Comparison of ENCODE assay signal across 26 cellular contexts in genomic region chr16:84349852-84350565, GRCh38. TPM values are rescaled to one million over a fixed set of nuclear protein-coding genes. Genes with fewer than 3 reads are reported as not detected.
DNase-seq lines count a peak whose midpoint lies in the region; ATAC-seq and TF ChIP-seq lines count a peak whose summit lies in the region.
"Had no signal": no experiment of that assay in that cellular context is flagged by ENCODE, and none has a peak within 500 bp of the region (broad histone marks: within the 10 kb centered on the region; RNA-seq: fewer than 3 reads in every experiment).

No MANE protein-coding gene starts in this region.

- no peaks in the 10 kb centered on the region for H4K20me1 ChIP-seq in BLaER1 treated with 17β-estradiol and CSF1 and Interleukin-3, amounts not matched to agents 10 nM and 100 nM
- no peaks in the 10 kb centered on the region for H4K20me1 ChIP-seq in hepatocyte (ENCODE audit: insufficient read depth, poor library complexity, severe bottlenecking)

- H2AFZ ChIP-seq in hepatocyte = peak overlapping the region; percentile 49

- intact Hi-C loops in posterior vena cava (cut with DNase I) = no loop called here

- peaks cover 0 to 14% (median 7%) of the 10 kb centered on the region in 10 experiments; a peak in 9 of 20 replicates for H3K4me1 ChIP-seq in BLaER1 treated with 17β-estradiol and CSF1 and Interleukin-3, amounts not matched to agents 10 nM and 100 nM
- H3K4me1 ChIP-seq in hepatocyte (ENCODE audit: insufficient read depth) = peaks cover 6% of the 10 kb centered on the region
- H3K4me1 ChIP-seq: HAP-1, SJSA1 had no signal

- H3K4me1 Mint-ChIP-seq in WTC11 (peaks cover 2% of the 10 kb centered on the region; the same call in 1 of the 2 replicates), mesothelial cell of epicardium (peaks cover 2% of the 10 kb centered on the region)
- H3K4me1 Mint-ChIP-seq: IgD-negative memory B cell had no signal

- ATAC-seq in WTC11 = peak; percentile 32; the same call in 1 of the 2 replicates
- no peak for ATAC-seq in GM18907 (IDR thresholded peaks at IDR 0.05; ENCODE audit: unreplicated experiment)
- no peak for ATAC-seq in HG02884 (IDR thresholded peaks at IDR 0.05; ENCODE audit: unreplicated experiment)
- no peak for ATAC-seq in GM19351 (IDR thresholded peaks at IDR 0.05; ENCODE audit: unreplicated experiment)
- ATAC-seq: Panc1 had no signal

- no peaks in the 10 kb centered on the region for H3K36me3 ChIP-seq in BLaER1 treated with 17β-estradiol and CSF1 and Interleukin-3, amounts not matched to agents 10 nM and 100 nM
- no peaks in the 10 kb centered on the region for H3K36me3 ChIP-seq in hepatocyte (replicated peaks; ENCODE audit: insufficient read depth, low read depth)
- H3K36me3 ChIP-seq: HAP-1, SJSA1 had no signal

- no peak overlapping the region for H3K27ac ChIP-seq in BLaER1 treated with 17β-estradiol and CSF1 and Interleukin-3, amounts not matched to agents 10 nM and 100 nM
- H3K27ac ChIP-seq in hepatocyte = peak overlapping the region; percentile 71
- H3K27ac ChIP-seq: SJSA1 had no signal

- H3K79me2 ChIP-seq in hepatocyte = no peaks in the 10 kb centered on the region

- H3K9me3 Mint-ChIP-seq in WTC11 = no peaks in the 10 kb centered on the region
- H3K9me3 Mint-ChIP-seq in mesothelial cell of epicardium = no peaks in the 10 kb centered on the region
- H3K9me3 Mint-ChIP-seq: IgD-negative memory B cell had no signal

- TF ChIP-seq CTCF in WTC11 (IDR thresholded peaks at IDR 0.05) (no peak), hepatocyte (IDR thresholded peaks at IDR 0.05; ENCODE audit: poor library complexity) (no peak), mesothelial cell of epicardium (IDR thresholded peaks at IDR 0.05; ENCODE audit: unreplicated experiment) (no peak)

- CTCF ChIA-PET in WTC11 (lab: Charles Lee) = interaction anchor here (0.7 kb wide), 1 partner anchor 141 kb away, joined by 5 read pairs; no protein-coding TSS in a partner anchor

- H3K27ac Mint-ChIP-seq in WTC11 = no peak overlapping the region; the same call in 1 of the 2 replicates
- H3K27ac Mint-ChIP-seq in mesothelial cell of epicardium = no peak overlapping the region
- H3K27ac Mint-ChIP-seq: CD14-positive monocyte, IgD-negative memory B cell had no signal

- peak overlapping the region in 6 of 11 experiments; percentile 1 to 35 (median 22); a peak in 7 of 22 replicates for H3K4me2 ChIP-seq in BLaER1 treated with 17β-estradiol and CSF1 and Interleukin-3, amounts not matched to agents 10 nM and 100 nM
- H3K4me2 ChIP-seq in hepatocyte = peak overlapping the region; percentile 45

- no peaks in the 10 kb centered on the region for H3K9me2 ChIP-seq in hepatocyte (replicated peaks; ENCODE audit: insufficient read depth)

- H3K27me3 ChIP-seq in BLaER1 treated with 17β-estradiol and CSF1 and Interleukin-3, amounts not matched to agents 10 nM and 100 nM = no peaks in the 10 kb centered on the region
- no peaks in the 10 kb centered on the region for H3K27me3 ChIP-seq in hepatocyte

- WGBS in hepatocyte (ENCODE audit: low lambda C conversion rate, missing lambda C conversion rate) = 71% methylated on average over 10 of the region's 10 CpGs

- H3K36me3 Mint-ChIP-seq in WTC11 = no peaks in the 10 kb centered on the region
- no peaks in the 10 kb centered on the region for H3K36me3 Mint-ChIP-seq in mesothelial cell of epicardium
- H3K36me3 Mint-ChIP-seq: CD14-positive monocyte, IgD-negative memory B cell had no signal

- DNase-seq in WTC11 (ENCODE audit: low spot score) (no peak), hepatocyte (ENCODE audit: low spot score) (no peak), posterior vena cava (ENCODE audit: low spot score) (peak; percentile 16), mesothelial cell of epicardium (ENCODE audit: low spot score in 2 of 2, unreplicated experiment in 2 of 2) (no peak)
- DNase-seq: AML-193; EL; GF-D8; NCI-H1105; NCI-H146; NCI-H2029 treated with DMSO at 0.1 percent for 48 hours; NCI-H2171; NCI-H345; NCI-H524; NCI-H774; NK-92 treated with Interleukin-12 subunit alpha and Interleukin-12 subunit beta, amount 100 ng/mL, for 24 hours had no signal

- H3K9ac ChIP-seq in BLaER1 treated with 17β-estradiol and CSF1 and Interleukin-3, amounts not matched to agents 10 nM and 100 nM = no peak overlapping the region

- H3K27me3 Mint-ChIP-seq in WTC11 (ENCODE audit: low read depth) (no peaks in the 10 kb centered on the region; the same call in 1 of the 2 replicates), mesothelial cell of epicardium (ENCODE audit: low read depth) (peaks cover 1% of the 10 kb centered on the region)

- H3K4me3 Mint-ChIP-seq in WTC11 (no peak overlapping the region), mesothelial cell of epicardium (no peak overlapping the region)
- H3K4me3 Mint-ChIP-seq: CD14-positive monocyte had no signal

- H3K9me3 ChIP-seq in BLaER1 treated with 17β-estradiol and CSF1 and Interleukin-3, amounts not matched to agents 10 nM and 100 nM (replicated peaks in 1 of 11) = no peaks in the 10 kb centered on the region
- no peaks in the 10 kb centered on the region for H3K9me3 ChIP-seq in hepatocyte (ENCODE audit: low read depth)
- H3K9me3 ChIP-seq: HAP-1 had no signal

- POLR2A ChIA-PET in WTC11 (lab: Charles Lee) = interaction anchor here (0.6 kb wide), 1 partner anchor 120 kb away, joined by 4 read pairs; no protein-coding TSS in a partner anchor

- no peak overlapping the region for H3K4me3 ChIP-seq in BLaER1 treated with 17β-estradiol and CSF1 and Interleukin-3, amounts not matched to agents 10 nM and 100 nM
- H3K4me3 ChIP-seq in hepatocyte = no peak overlapping the region
- H3K4me3 ChIP-seq: HAP-1, SJSA1 had no signal

TF ChIP-seq in WTC11, 78 proteins besides CTCF, POLR2A, EP300 and RAD21:
- TF ChIP-seq MAX (CRISPR knock-in tag; IDR thresholded peaks at IDR 0.05) (no peak), ZNF396 (CRISPR knock-in tag; IDR thresholded peaks at IDR 0.05; ENCODE audit: borderline replicate concordance) (no peak), USF1 (CRISPR knock-in tag; IDR thresholded peaks at IDR 0.05) (no peak), ZNF416 (CRISPR knock-in tag; IDR thresholded peaks at IDR 0.05) (no peak)
TF ChIP-seq in WTC11: peak in this region for 0.

RNA-seq across cellular contexts. Expression of gene ATP2C2, which starts 18.3 kb away (rescaled TPM):
- total RNA-seq in WTC11 (2021) (2.4 to 4.3 TPM (median 2.8 TPM) in 3 replicates), hepatocyte (6.0 and 12.2 TPM in 2 replicates), posterior vena cava (under 1 TPM; 0.10 to 0.19 TPM), mesothelial cell of epicardium (43.5 to 52.5 TPM (median 47.7 TPM) in 3 replicates)
- polyA plus RNA-seq in hepatocyte = 6.8 and 7.2 TPM in 2 replicates
- total RNA-seq: A172, SJSA1 had no signal
- polyA plus RNA-seq: AG04450, CD14-positive monocyte, IgD-negative memory B cell had no signal

RNA-seq across cellular contexts. Expression of gene WFDC1, which starts 55.3 kb away (rescaled TPM):
- 0.32 to 0.50 TPM (median 0.41 TPM) in 3 replicates for total RNA-seq in WTC11 (2021)
- 12.9 and 14.0 TPM in 2 replicates for total RNA-seq in hepatocyte
- polyA plus RNA-seq in hepatocyte = 16.9 and 17.6 TPM in 2 replicates
- 10 to 100 TPM; 48.7 to 93.6 TPM for total RNA-seq in posterior vena cava
- total RNA-seq in mesothelial cell of epicardium = 2.2 to 3.0 TPM (median 2.6 TPM) in 3 replicates
- total RNA-seq: A172 had no signal
- polyA plus RNA-seq: CD14-positive monocyte, IgD-negative memory B cell had no signal
